18 cellular contexts compared by ENCODE assay signal in genomic region chr20:20267685-20268429, GRCh38.
DNase-seq lines count a peak whose midpoint lies in the region; ATAC-seq and FAIRE-seq lines count a peak whose summit lies in the region.
"Had no signal": no experiment of that assay in that cellular context is flagged by ENCODE, and none has a peak within 500 bp of the region (broad histone marks: within the 10 kb centered on the region; RNA-seq: fewer than 3 reads in every experiment).

No MANE protein-coding gene starts in this region.

- H3K27me3 ChIP-seq in right cardiac atrium (ENCODE audit: control insufficient read depth, insufficient read depth), result no peaks in the 10 kb centered on the region

- no peak overlapping the region for H3K27ac Mint-ChIP-seq in stimulated activated effector memory CD8-positive, alpha-beta T cell treated with anti-CD3 and anti-CD28 coated beads, Interleukin-12 subunit alpha, Interleukin-12 subunit beta, amount 100 ng/mL, for 72 hours
- H3K27ac Mint-ChIP-seq: activated B cell treated with CpG ODN at 0.5 μM for 24 hours; activated naive CD8-positive, alpha-beta T cell treated with anti-CD3 and anti-CD28 coated beads, Interleukin-2, amount 50 U/mL, for 24 hours had no signal

- intact Hi-C loops in left ventricle myocardium superior (cut with micrococcal nuclease), result no loop called here
- intact Hi-C loops in right cardiac atrium (cut with DNase I), result no loop called here

- H3K4me1 Mint-ChIP-seq in stimulated activated effector memory CD8-positive, alpha-beta T cell treated with anti-CD3 and anti-CD28 coated beads, Interleukin-12 subunit alpha, Interleukin-12 subunit beta, amount 100 ng/mL, for 72 hours, result no peaks in the 10 kb centered on the region
- H3K4me1 Mint-ChIP-seq: activated B cell treated with CpG ODN at 0.5 μM for 24 hours; activated naive CD8-positive, alpha-beta T cell treated with anti-CD3 and anti-CD28 coated beads, Interleukin-2, amount 50 U/mL, for 24 hours had no signal

- no peak overlapping the region for H3K27ac ChIP-seq in right cardiac atrium (ENCODE audit: low read length)
- no peak overlapping the region for H3K27ac ChIP-seq in SK-N-MC
- H3K27ac ChIP-seq: HL-60, psoas muscle had no signal

- no peaks in the 10 kb centered on the region for H3K9me3 Mint-ChIP-seq in stimulated activated effector memory CD8-positive, alpha-beta T cell treated with anti-CD3 and anti-CD28 coated beads, Interleukin-12 subunit alpha, Interleukin-12 subunit beta, amount 100 ng/mL, for 72 hours
- H3K9me3 Mint-ChIP-seq: activated B cell treated with CpG ODN at 0.5 μM for 24 hours; activated naive CD8-positive, alpha-beta T cell treated with anti-CD3 and anti-CD28 coated beads, Interleukin-2, amount 50 U/mL, for 24 hours had no signal

- no peaks in the 10 kb centered on the region for H3K9me3 ChIP-seq in right cardiac atrium (ENCODE audit: control insufficient read depth, low read length)
- H3K9me3 ChIP-seq in SK-N-MC (ENCODE audit: low read depth, low read length), result no peaks in the 10 kb centered on the region
- H3K9me3 ChIP-seq: psoas muscle had no signal

- FAIRE-seq in urothelium cell line (lab: Jason Lieb, UNC), result no peak
- FAIRE-seq: endothelial cell of umbilical vein, GM12891, keratinocyte had no signal

- no peak for DNase-seq in left ventricle myocardium superior
- no peak for DNase-seq in right cardiac atrium
- peak; percentile 99 for DNase-seq in NCI-H2171 treated with DMSO at 0.1 percent for 48 hours (lab: John Stamatoyannopoulos, UW)
- DNase-seq in SK-N-MC (ENCODE audit: low read depth, low spot score), result no peak
- DNase-seq in urothelium cell line (ENCODE audit: low spot score), result peak; percentile 22
- DNase-seq in stimulated activated effector memory CD8-positive, alpha-beta T cell treated with anti-CD3 and anti-CD28 coated beads, Interleukin-12 subunit alpha, Interleukin-12 subunit beta, amount 100 ng/mL, for 72 hours (ENCODE audit: low spot score in 2 of 2), result no peak
- DNase-seq in SW 1271 (lab: John Stamatoyannopoulos, UW), result no peak
- DNase-seq: activated B cell treated with CpG ODN at 0.5 μM for 24 hours; activated naive CD8-positive, alpha-beta T cell treated with anti-CD3 and anti-CD28 coated beads, Interleukin-2, amount 50 U/mL, for 24 hours; activated T-cell treated with anti-CD3 and anti-CD28 coated beads for 4 hours; central memory CD4-positive, alpha-beta T cell; stimulated activated CD8-positive, alpha-beta memory T cell treated with anti-CD3 and anti-CD28 coated beads, Interleukin-4, amount 100 ng/mL, for 48 hours had no signal

- no peak overlapping the region for H3K9ac ChIP-seq in SK-N-MC (ENCODE audit: insufficient read length)

- WGBS in right cardiac atrium, result 71% methylated on average over 14 of the region's 14 CpGs

- H3K4me3 Mint-ChIP-seq in stimulated activated effector memory CD8-positive, alpha-beta T cell treated with anti-CD3 and anti-CD28 coated beads, Interleukin-12 subunit alpha, Interleukin-12 subunit beta, amount 100 ng/mL, for 72 hours, result no peak overlapping the region
- H3K4me3 Mint-ChIP-seq: activated B cell treated with CpG ODN at 0.5 μM for 24 hours; activated naive CD8-positive, alpha-beta T cell treated with anti-CD3 and anti-CD28 coated beads, Interleukin-2, amount 50 U/mL, for 24 hours had no signal

- H3K36me3 Mint-ChIP-seq in stimulated activated effector memory CD8-positive, alpha-beta T cell treated with anti-CD3 and anti-CD28 coated beads, Interleukin-12 subunit alpha, Interleukin-12 subunit beta, amount 100 ng/mL, for 72 hours, result no peaks in the 10 kb centered on the region

- H3K4me3 ChIP-seq in right cardiac atrium (ENCODE audit: low read length), result no peak overlapping the region
- H3K4me3 ChIP-seq in SK-N-MC, result peak overlapping the region; percentile 57
- H3K4me3 ChIP-seq: psoas muscle had no signal

- no peaks in the 10 kb centered on the region for H3K36me3 ChIP-seq in SK-N-MC (ENCODE audit: insufficient read depth, low read length)

- peak; percentile 54 for ATAC-seq in left ventricle myocardium superior
- ATAC-seq in right cardiac atrium, result no peak
- ATAC-seq in stimulated activated effector memory CD8-positive, alpha-beta T cell treated with anti-CD3 and anti-CD28 coated beads, Interleukin-12 subunit alpha, Interleukin-12 subunit beta, amount 100 ng/mL, for 72 hours, result no peak
- ATAC-seq in HG03108 (IDR thresholded peaks at IDR 0.05; ENCODE audit: unreplicated experiment), result no peak
- ATAC-seq: activated naive CD8-positive, alpha-beta T cell treated with anti-CD3 and anti-CD28 coated beads, Interleukin-2, amount 50 U/mL, for 24 hours had no signal

- H3K4me1 ChIP-seq in right cardiac atrium (ENCODE audit: control insufficient read depth, insufficient read depth, low read length), result no peaks in the 10 kb centered on the region
- H3K4me1 ChIP-seq: psoas muscle had no signal

Comparison
In these comparisons a context has a peak if more than half of its experiments do, and no peak if none do; other contexts are left out.
1. DNase-seq: peak in NCI-H2171 treated with DMSO at 0.1 percent for 48 hours (single experiment) and urothelium cell line (single experiment); none in left ventricle myocardium superior (single experiment), right cardiac atrium (0 of 3), SK-N-MC (single experiment), stimulated activated effector memory CD8-positive, alpha-beta T cell treated with anti-CD3 and anti-CD28 coated beads, Interleukin-12 subunit alpha, Interleukin-12 subunit beta, amount 100 ng/mL, for 72 hours (0 of 2) and SW 1271 (0 of 2).